ENCODE assay signal across 38 cellular contexts in genomic region chr2:51231071-51231470, GRCh38.
"Had no signal": no experiment of that assay in that cellular context is flagged by ENCODE, and none has a peak within 500 bp of the region (broad histone marks: within the 10 kb centered on the region; RNA-seq: fewer than 3 reads in every experiment).

No MANE protein-coding gene starts in this region.

- H3K4me3 Mint-ChIP-seq: activated CD4-positive, alpha-beta memory T cell treated with anti-CD3 and anti-CD28 coated beads, Interleukin-2, amount 10 ng/mL, durations not matched to agents 7 days and 5 days; activated CD4-positive, alpha-beta T cell treated with anti-CD3 and anti-CD28 coated beads, Interleukin-2, amount 10 ng/mL, durations not matched to agents 7 days and 5 days; activated naive CD8-positive, alpha-beta T cell treated with anti-CD3 and anti-CD28 coated beads, Interleukin-2, amount 50 U/mL, for 24 hours; activated T-cell treated with anti-CD3 and anti-CD28 coated beads, Interleukin-2, amount 50 U/mL, for 4 hours; activated T-helper 17 cell treated with anti-CD3 and anti-CD28 coated beads, Interleukin-2, amount 50 U/mL, for 72 hours; immature natural killer cell; natural killer cell treated with Interleukin-12 subunit alpha and Interleukin-12 subunit beta and Interleukin-15 and Interleukin-18, amount 100 ng/mL, for 72 hours; stimulated activated memory B cell treated with anti-CD40 and anti-IgM and Interleukin-4, amounts not matched to agents 10 μg/mL and 1 μg/mL and 100 μg/mL, for 72 hours; stimulated activated naive CD8-positive, alpha-beta T cell treated with anti-CD3 and anti-CD28 coated beads, Interleukin-15, amount 100 ng/mL, for 72 hours; type B pancreatic cell had no signal

- H3K9me3 ChIP-seq: breast epithelium, neutrophil, pancreas, prostate gland, uterus had no signal

- H3K4me1 ChIP-seq: breast epithelium, heart left ventricle, lower lobe of right lung, pancreas, prostate gland, sigmoid colon, uterus had no signal

- H3K27ac Mint-ChIP-seq: activated CD4-positive, alpha-beta memory T cell treated with anti-CD3 and anti-CD28 coated beads, Interleukin-2, amount 10 ng/mL, durations not matched to agents 7 days and 5 days; activated CD4-positive, alpha-beta T cell treated with anti-CD3 and anti-CD28 coated beads, Interleukin-2, amount 10 ng/mL, durations not matched to agents 7 days and 5 days; activated naive CD8-positive, alpha-beta T cell treated with anti-CD3 and anti-CD28 coated beads, Interleukin-2, amount 50 U/mL, for 24 hours; activated T-helper 17 cell treated with anti-CD3 and anti-CD28 coated beads, Interleukin-2, amount 50 U/mL, for 72 hours; immature natural killer cell; natural killer cell treated with Interleukin-12 subunit alpha and Interleukin-12 subunit beta and Interleukin-15 and Interleukin-18, amount 100 ng/mL, for 72 hours; stimulated activated memory B cell treated with anti-CD40 and anti-IgM and Interleukin-4, amounts not matched to agents 10 μg/mL and 1 μg/mL and 100 μg/mL, for 72 hours; stimulated activated naive CD8-positive, alpha-beta T cell treated with anti-CD3 and anti-CD28 coated beads, Interleukin-15, amount 100 ng/mL, for 72 hours; type B pancreatic cell had no signal

- DNase-seq: activated CD4-positive, alpha-beta memory T cell treated with anti-CD3 and anti-CD28 coated beads, Interleukin-2, amount 10 ng/mL, durations not matched to agents 7 days and 5 days; activated CD4-positive, alpha-beta T cell treated with anti-CD3 and anti-CD28 coated beads, Interleukin-2, amount 10 ng/mL, durations not matched to agents 7 days and 5 days; activated CD4-positive, CD25-positive, alpha-beta regulatory T cell treated with anti-CD3 and anti-CD28 coated beads, Interleukin-2, amount 50 U/mL, for 72 hours; activated CD8-positive, alpha-beta memory T cell treated with anti-CD3 and anti-CD28 coated beads, Interleukin-2, amount 50 U/mL, for 48 hours; activated gamma-delta T cell treated with Interleukin-2 at 50 U/mL for 16 hours; activated naive CD4-positive, alpha-beta T cell treated with anti-CD3 and anti-CD28 coated beads, Interleukin-2, amount 50 U/mL, for 16 hours; activated naive CD8-positive, alpha-beta T cell treated with anti-CD3 and anti-CD28 coated beads, Interleukin-2, amount 50 U/mL, for 24 hours; activated T-cell treated with anti-CD3 and anti-CD28 coated beads, Interleukin-2, amount 50 U/mL, for 4 hours; central memory CD4-positive, alpha-beta T cell; dermis blood vessel endothelial cell; effector CD4-positive, alpha-beta T cell; erythroblast; foreskin fibroblast; heart left ventricle; hypothalamus; immature natural killer cell; lower lobe of right lung; mesendoderm; mucosa of descending colon; pancreas; retina; sigmoid colon; small intestine; stimulated activated CD4-positive, alpha-beta T cell treated with anti-CD3 and anti-CD28 coated beads, Interleukin-1b, Interleukin-23, amount 100 ng/mL, for 48 hours; stimulated activated CD4-positive, alpha-beta T cell treated with anti-CD3 and anti-CD28 coated beads, Interleukin-4, amount 100 ng/mL, for 4 hours; stimulated activated CD8-positive, alpha-beta memory T cell treated with anti-CD3 and anti-CD28 coated beads, Interleukin-4, amount 100 ng/mL, for 48 hours; stimulated activated naive CD8-positive, alpha-beta T cell treated with anti-CD3 and anti-CD28 coated beads, Interleukin-15, amount 100 ng/mL, for 72 hours; substantia nigra; T-helper 2 cell; uterus had no signal

- H3K9me3 Mint-ChIP-seq: type B pancreatic cell had no signal

- H3K27ac ChIP-seq: breast epithelium, heart left ventricle, lower lobe of right lung, neutrophil, pancreas, prostate gland, sigmoid colon, uterus had no signal

- FAIRE-seq: pancreas, small intestine had no signal

- H3K27me3 Mint-ChIP-seq: activated CD4-positive, alpha-beta memory T cell treated with anti-CD3 and anti-CD28 coated beads, Interleukin-2, amount 10 ng/mL, durations not matched to agents 7 days and 5 days; activated CD4-positive, alpha-beta T cell treated with anti-CD3 and anti-CD28 coated beads, Interleukin-2, amount 10 ng/mL, durations not matched to agents 7 days and 5 days; activated naive CD8-positive, alpha-beta T cell treated with anti-CD3 and anti-CD28 coated beads, Interleukin-2, amount 50 U/mL, for 24 hours; activated T-helper 17 cell treated with anti-CD3 and anti-CD28 coated beads, Interleukin-2, amount 50 U/mL, for 72 hours; natural killer cell treated with Interleukin-12 subunit alpha and Interleukin-12 subunit beta and Interleukin-15 and Interleukin-18, amount 100 ng/mL, for 72 hours; stimulated activated memory B cell treated with anti-CD40 and anti-IgM and Interleukin-4, amounts not matched to agents 10 μg/mL and 1 μg/mL and 100 μg/mL, for 72 hours; stimulated activated naive CD8-positive, alpha-beta T cell treated with anti-CD3 and anti-CD28 coated beads, Interleukin-15, amount 100 ng/mL, for 72 hours; type B pancreatic cell had no signal

- H3K4me1 Mint-ChIP-seq: activated CD4-positive, alpha-beta memory T cell treated with anti-CD3 and anti-CD28 coated beads, Interleukin-2, amount 10 ng/mL, durations not matched to agents 7 days and 5 days; activated CD4-positive, alpha-beta T cell treated with anti-CD3 and anti-CD28 coated beads, Interleukin-2, amount 10 ng/mL, durations not matched to agents 7 days and 5 days; activated naive CD8-positive, alpha-beta T cell treated with anti-CD3 and anti-CD28 coated beads, Interleukin-2, amount 50 U/mL, for 24 hours; activated T-helper 17 cell treated with anti-CD3 and anti-CD28 coated beads, Interleukin-2, amount 50 U/mL, for 72 hours; immature natural killer cell; stimulated activated memory B cell treated with anti-CD40 and anti-IgM and Interleukin-4, amounts not matched to agents 10 μg/mL and 1 μg/mL and 100 μg/mL, for 72 hours; stimulated activated naive CD8-positive, alpha-beta T cell treated with anti-CD3 and anti-CD28 coated beads, Interleukin-15, amount 100 ng/mL, for 72 hours had no signal

- H3K36me3 ChIP-seq: breast epithelium, heart left ventricle, lower lobe of right lung, neutrophil, pancreas, prostate gland, sigmoid colon, uterus had no signal

- ATAC-seq: activated naive CD8-positive, alpha-beta T cell treated with anti-CD3 and anti-CD28 coated beads, Interleukin-2, amount 50 U/mL, for 24 hours; activated T-cell treated with anti-CD3 and anti-CD28 coated beads, Interleukin-2, amount 50 U/mL, for 4 hours; activated T-helper 17 cell treated with anti-CD3 and anti-CD28 coated beads, Interleukin-2, amount 50 U/mL, for 72 hours; heart left ventricle; left lobe of liver; lower lobe of right lung; mucosa of descending colon; natural killer cell treated with Interleukin-12 subunit alpha and Interleukin-12 subunit beta and Interleukin-15 and Interleukin-18, amount 100 ng/mL, for 72 hours; pancreas; stimulated activated memory B cell treated with anti-CD40 and anti-IgM and Interleukin-4, amounts not matched to agents 10 μg/mL and 1 μg/mL and 100 μg/mL, for 72 hours; stimulated activated naive CD8-positive, alpha-beta T cell treated with anti-CD3 and anti-CD28 coated beads, Interleukin-15, amount 100 ng/mL, for 72 hours had no signal

- H3K36me3 Mint-ChIP-seq: stimulated activated memory B cell treated with anti-CD40 and anti-IgM and Interleukin-4, amounts not matched to agents 10 μg/mL and 1 μg/mL and 100 μg/mL, for 72 hours; type B pancreatic cell had no signal

- H3K4me3 ChIP-seq: breast epithelium, heart left ventricle, lower lobe of right lung, mucosa of descending colon, pancreas, prostate gland, sigmoid colon, uterus had no signal
